ENCODE assay signal across 13 cellular contexts in genomic region chr3:188241072-188241471, GRCh38.
DNase-seq lines count a peak whose midpoint lies in the region; ATAC-seq, FAIRE-seq and TF ChIP-seq lines count a peak whose summit lies in the region.
"Had no signal": no experiment of that assay in that cellular context is flagged by ENCODE, and none has a peak within 500 bp of the region (broad histone marks: within the 10 kb centered on the region; RNA-seq: fewer than 3 reads in every experiment).

No MANE protein-coding gene starts in this region.

- no peak for TF ChIP-seq CTCF in AG10803 (conservative IDR thresholded peaks at IDR 0.05; ENCODE audit: low read length)
- no peak for TF ChIP-seq CTCF in glutamatergic neuron (IDR thresholded peaks at IDR 0.05; ENCODE audit: partially characterized antibody, unreplicated experiment)

- no peaks in the 10 kb centered on the region for H3K27me3 Mint-ChIP-seq in glutamatergic neuron (ENCODE audit: unreplicated experiment)
- H3K27me3 Mint-ChIP-seq: activated CD4-positive, alpha-beta T cell treated with anti-CD3 and anti-CD28 coated beads, Interleukin-2, amount 10 ng/mL, durations not matched to agents 7 days and 5 days; activated naive CD4-positive, alpha-beta T cell treated with anti-CD3 and anti-CD28 coated beads, Interleukin-2, amount 10 ng/mL, durations not matched to agents 7 days and 5 days; stimulated activated naive B cell treated with anti-CD40 and anti-IgM and Interleukin-4, amounts not matched to agents 10 μg/mL and 1 μg/mL and 100 μg/mL, for 72 hours had no signal

- H3K36me3 Mint-ChIP-seq in glutamatergic neuron (ENCODE audit: unreplicated experiment) = no peaks in the 10 kb centered on the region

- H3K27ac ChIP-seq in small intestine (ENCODE audit: low read depth in 1 of 2, low read length in 1 of 2) = no peak overlapping the region

- no peaks in the 10 kb centered on the region for H3K9me3 ChIP-seq in small intestine (ENCODE audit: control insufficient read depth, low read depth)

- no peak overlapping the region for H3K27ac Mint-ChIP-seq in glutamatergic neuron (ENCODE audit: unreplicated experiment)
- H3K27ac Mint-ChIP-seq: activated CD4-positive, alpha-beta T cell treated with anti-CD3 and anti-CD28 coated beads, Interleukin-2, amount 10 ng/mL, durations not matched to agents 7 days and 5 days; activated naive CD4-positive, alpha-beta T cell treated with anti-CD3 and anti-CD28 coated beads, Interleukin-2, amount 10 ng/mL, durations not matched to agents 7 days and 5 days had no signal

- no peak overlapping the region for H3K4me3 Mint-ChIP-seq in glutamatergic neuron (ENCODE audit: unreplicated experiment)
- H3K4me3 Mint-ChIP-seq: activated CD4-positive, alpha-beta T cell treated with anti-CD3 and anti-CD28 coated beads, Interleukin-2, amount 10 ng/mL, durations not matched to agents 7 days and 5 days; activated naive CD4-positive, alpha-beta T cell treated with anti-CD3 and anti-CD28 coated beads, Interleukin-2, amount 10 ng/mL, durations not matched to agents 7 days and 5 days; stimulated activated naive B cell treated with anti-CD40 and anti-IgM and Interleukin-4, amounts not matched to agents 10 μg/mL and 1 μg/mL and 100 μg/mL, for 72 hours had no signal

- H3K4me3 ChIP-seq in AG10803 (ENCODE audit: low read length) (no peak overlapping the region), small intestine (ENCODE audit: low read depth in 1 of 2, low read length in 2 of 2) (no peak overlapping the region)

- DNase-seq in AG10803 (ENCODE audit: low read depth) (peak; percentile 51), glutamatergic neuron (peak; percentile 39), non-pigmented ciliary epithelial cell (ENCODE audit: low read depth) (peak; percentile 50), dedifferentiated amniotic fluid mesenchymal stem cell (ENCODE audit: extremely low spot score) (no peak), small intestine (no peak), NCI-H446 (lab: John Stamatoyannopoulos, UW) (no peak)
- DNase-seq: activated CD4-positive, alpha-beta T cell treated with anti-CD3 and anti-CD28 coated beads, Interleukin-2, amount 10 ng/mL, durations not matched to agents 7 days and 5 days; activated naive CD4-positive, alpha-beta T cell treated with anti-CD3 and anti-CD28 coated beads, Interleukin-2, amount 10 ng/mL, durations not matched to agents 7 days and 5 days; NCI-H1092; NCI-H774; stimulated activated naive B cell treated with anti-CD40 and anti-IgM and Interleukin-4, amounts not matched to agents 10 μg/mL and 1 μg/mL and 100 μg/mL, for 72 hours had no signal

- H3K4me1 Mint-ChIP-seq in glutamatergic neuron (ENCODE audit: low read depth, unreplicated experiment) = peaks cover 12% of the 10 kb centered on the region

- FAIRE-seq in small intestine (lab: Jason Lieb, UNC) = no peak

- peak; percentile 84 for ATAC-seq in SK-N-SH treated with all-trans-retinoic acid at 6 μM for 48 hours
- ATAC-seq in HG03135 (IDR thresholded peaks at IDR 0.05; ENCODE audit: unreplicated experiment) = no peak
- ATAC-seq: stimulated activated naive B cell treated with anti-CD40 and anti-IgM and Interleukin-4, amounts not matched to agents 10 μg/mL and 1 μg/mL and 100 μg/mL, for 72 hours had no signal

- H3K4me1 ChIP-seq in small intestine (ENCODE audit: control insufficient read depth in 2 of 2, insufficient read depth in 1 of 2, low read depth in 1 of 2, low read length in 1 of 2) = peaks cover 5 to 6% of the 10 kb centered on the region in 2 donors

- H3K27me3 ChIP-seq in small intestine (ENCODE audit: control insufficient read depth in 2 of 2, insufficient read depth in 2 of 2, low read length in 2 of 2) = no peaks in the 10 kb centered on the region

- WGBS in small intestine, 3 donors = 62 to 79% (median 75%) methylated on average over 7 of the region's 7 CpGs

- H3K36me3 ChIP-seq in small intestine (ENCODE audit: control insufficient read depth in 2 of 2, insufficient read depth in 2 of 2, low read length in 2 of 2) = peaks cover 0 to 2% of the 10 kb centered on the region in 2 donors

- peaks cover 2% of the 10 kb centered on the region for H3K9me3 Mint-ChIP-seq in glutamatergic neuron (ENCODE audit: unreplicated experiment)
- H3K9me3 Mint-ChIP-seq: activated naive CD4-positive, alpha-beta T cell treated with anti-CD3 and anti-CD28 coated beads, Interleukin-2, amount 10 ng/mL, durations not matched to agents 7 days and 5 days had no signal

TF ChIP-seq in SK-N-SH treated with all-trans-retinoic acid at 6 μM for 48 hours, 23 proteins besides CTCF, POLR2A, EP300 and RAD21:
- no peak for TF ChIP-seq TSHZ2 (CRISPR knock-in tag; IDR thresholded peaks at IDR 0.05)
TF ChIP-seq in SK-N-SH treated with all-trans-retinoic acid at 6 μM for 48 hours: peak in this region for 0.

Comparison
In these comparisons a context has a peak if more than half of its experiments do, and no peak if none do; other contexts are left out.
1. DNase-seq: peak in AG10803 (single experiment), glutamatergic neuron (single experiment) and non-pigmented ciliary epithelial cell (single experiment); none in dedifferentiated amniotic fluid mesenchymal stem cell (single experiment), small intestine (single experiment) and NCI-H446 (0 of 2).